Comparison of ENCODE assay signal across 21 cellular contexts in genomic region chr2:43593241-43593640, GRCh38. TPM values are rescaled to one million over a fixed set of nuclear protein-coding genes. Genes with fewer than 3 reads are reported as not detected.
DNase-seq lines count a peak whose midpoint lies in the region; ATAC-seq and TF ChIP-seq lines count a peak whose summit lies in the region.
"Had no signal": no experiment of that assay in that cellular context is flagged by ENCODE, and none has a peak within 500 bp of the region (broad histone marks: within the 10 kb centered on the region; RNA-seq: fewer than 3 reads in every experiment).

No MANE protein-coding gene starts in this region.

- ATAC-seq in GM21737 (IDR thresholded peaks at IDR 0.05; ENCODE audit: unreplicated experiment) = no peak
- ATAC-seq: gastroesophageal sphincter, PC-3 had no signal

- no peak overlapping the region for H2AFZ ChIP-seq in Loucy (ENCODE audit: low read length)

- H3K36me3 ChIP-seq in Loucy (ENCODE audit: insufficient read depth, low read length) (peaks cover 7% of the 10 kb centered on the region), adipocyte (ENCODE audit: control insufficient read depth, insufficient read depth, low read length, severe bottlenecking) (peaks cover 32% of the 10 kb centered on the region)

- no peaks in the 10 kb centered on the region for H3K27me3 ChIP-seq in Loucy (ENCODE audit: insufficient read depth, low read length, poor library complexity, severe bottlenecking)
- no peaks in the 10 kb centered on the region for H3K27me3 ChIP-seq in adipocyte (replicated peaks; ENCODE audit: control insufficient read depth, insufficient read depth, low read length)
- H3K27me3 ChIP-seq: esophagus muscularis mucosa, gastroesophageal sphincter had no signal

- H3K9ac ChIP-seq in Loucy (ENCODE audit: low read depth, low read length, poor library complexity, severe bottlenecking) (peak overlapping the region; percentile 2), adipocyte (ENCODE audit: low read length) (peak overlapping the region; percentile 29)

- POLR2A ChIA-PET in activated CD4-positive, alpha-beta memory T cell treated with anti-CD3 and anti-CD28 coated beads for 36 hours (lab: Charles Lee) = interaction anchor here (0.7 kb wide), 1 partner anchor 16 kb away, joined by 4 read pairs; no protein-coding TSS in a partner anchor
- POLR2A ChIA-PET in activated CD4-positive, alpha-beta memory T cell treated with anti-CD3 and anti-CD28 coated beads, Interleukin-2, amount 10 ng/mL, durations not matched to agents 7 days and 5 days (lab: Charles Lee) = no interaction called here

- intact Hi-C loops in activated CD4-positive, alpha-beta memory T cell treated with anti-CD3 and anti-CD28 coated beads for 36 hours (cut with micrococcal nuclease) = no loop called here

- no peaks in the 10 kb centered on the region for H3F3A ChIP-seq in Loucy (ENCODE audit: low read depth)

- peak overlapping the region; percentile 16 for H3K4me3 Mint-ChIP-seq in activated CD4-positive, alpha-beta memory T cell treated with anti-CD3 and anti-CD28 coated beads for 36 hours
- H3K4me3 Mint-ChIP-seq in activated CD4-positive, alpha-beta memory T cell treated with anti-CD3 and anti-CD28 coated beads, Interleukin-2, amount 10 ng/mL, durations not matched to agents 7 days and 5 days = no peak overlapping the region
- peak overlapping the region; percentile 39 for H3K4me3 Mint-ChIP-seq in osteocyte (ENCODE audit: unreplicated experiment)
- H3K4me3 Mint-ChIP-seq: T-helper 1 cell treated with Interleukin-12 subunit alpha and Interleukin-12 subunit beta and Interleukin-4 antibody, amounts not matched to agents 30 μg/mL and 1 μg/mL, for 36 hours had no signal

- DNase-seq in activated CD4-positive, alpha-beta memory T cell treated with anti-CD3 and anti-CD28 coated beads for 36 hours = no peak
- DNase-seq in activated CD4-positive, alpha-beta memory T cell treated with anti-CD3 and anti-CD28 coated beads, Interleukin-2, amount 10 ng/mL, durations not matched to agents 7 days and 5 days = no peak
- DNase-seq in adipocyte (ENCODE audit: low read depth) (no peak), osteocyte (ENCODE audit: extremely low spot score, unreplicated experiment) (no peak), NOMO-1 treated with DMSO at 0.1 percent for 48 hours (lab: John Stamatoyannopoulos, UW; ENCODE audit: unreplicated experiment) (no peak), GM19238 (ENCODE audit: insufficient read length, low spot score) (no peak)
- DNase-seq: activated CD4-positive, alpha-beta T cell treated with anti-CD3 and anti-CD28 coated beads, Interleukin-2, amount 50 U/mL, for 48 hours; central memory CD4-positive, alpha-beta T cell; effector CD8-positive, alpha-beta T cell; IMR-90; MM.1S; NCI-H1694; NCI-H774; PC-3; retina; SHP77 treated with DMSO at 0.1 percent for 48 hours had no signal

- no peaks in the 10 kb centered on the region for H3K9me3 Mint-ChIP-seq in activated CD4-positive, alpha-beta memory T cell treated with anti-CD3 and anti-CD28 coated beads for 36 hours
- no peaks in the 10 kb centered on the region for H3K9me3 Mint-ChIP-seq in activated CD4-positive, alpha-beta memory T cell treated with anti-CD3 and anti-CD28 coated beads, Interleukin-2, amount 10 ng/mL, durations not matched to agents 7 days and 5 days
- H3K9me3 Mint-ChIP-seq in osteocyte (ENCODE audit: unreplicated experiment) = no peaks in the 10 kb centered on the region
- H3K9me3 Mint-ChIP-seq: T-helper 1 cell treated with Interleukin-12 subunit alpha and Interleukin-12 subunit beta and Interleukin-4 antibody, amounts not matched to agents 30 μg/mL and 1 μg/mL, for 36 hours had no signal

- no peaks in the 10 kb centered on the region for H4K20me1 ChIP-seq in Loucy (ENCODE audit: insufficient read depth, low read length, poor library complexity, severe bottlenecking)

- CTCF ChIA-PET in activated CD4-positive, alpha-beta memory T cell treated with anti-CD3 and anti-CD28 coated beads for 36 hours (lab: Charles Lee) = interaction anchor here (3.8 kb wide), 1 partner anchor 16 kb away, joined by 19 read pairs; no protein-coding TSS in a partner anchor
- CTCF ChIA-PET in activated CD4-positive, alpha-beta memory T cell treated with anti-CD3 and anti-CD28 coated beads, Interleukin-2, amount 10 ng/mL, durations not matched to agents 7 days and 5 days (lab: Charles Lee) = interaction anchor here (0.8 to 2.0 kb wide), 3 partner anchors 16 to 109 kb away, joined by 3 to 4 read pairs (median 4); no protein-coding TSS in a partner anchor

- no peak for TF ChIP-seq CTCF in Loucy (conservative IDR thresholded peaks at IDR 0.05; ENCODE audit: low read length)
- TF ChIP-seq CTCF in osteocyte (IDR thresholded peaks at IDR 0.05) = no peak

- peaks cover 7% of the 10 kb centered on the region for H3K36me3 Mint-ChIP-seq in activated CD4-positive, alpha-beta memory T cell treated with anti-CD3 and anti-CD28 coated beads for 36 hours
- peaks cover 16% of the 10 kb centered on the region for H3K36me3 Mint-ChIP-seq in activated CD4-positive, alpha-beta memory T cell treated with anti-CD3 and anti-CD28 coated beads, Interleukin-2, amount 10 ng/mL, durations not matched to agents 7 days and 5 days (ENCODE audit: low read depth)
- peaks cover 9% of the 10 kb centered on the region for H3K36me3 Mint-ChIP-seq in osteocyte (ENCODE audit: unreplicated experiment)

- H3K9me3 ChIP-seq in Loucy (ENCODE audit: insufficient read depth, low read depth, low read length) = no peaks in the 10 kb centered on the region; the same call in 1 of the 2 replicates
- no peaks in the 10 kb centered on the region for H3K9me3 ChIP-seq in adipocyte (ENCODE audit: control insufficient read depth, low read length)
- H3K9me3 ChIP-seq: esophagus muscularis mucosa, gastroesophageal sphincter had no signal

- no peak overlapping the region for H3K27ac Mint-ChIP-seq in activated CD4-positive, alpha-beta memory T cell treated with anti-CD3 and anti-CD28 coated beads for 36 hours
- no peak overlapping the region for H3K27ac Mint-ChIP-seq in activated CD4-positive, alpha-beta memory T cell treated with anti-CD3 and anti-CD28 coated beads, Interleukin-2, amount 10 ng/mL, durations not matched to agents 7 days and 5 days
- H3K27ac Mint-ChIP-seq in osteocyte (ENCODE audit: unreplicated experiment) = peak overlapping the region; percentile 62
- H3K27ac Mint-ChIP-seq: T-helper 1 cell treated with Interleukin-12 subunit alpha and Interleukin-12 subunit beta and Interleukin-4 antibody, amounts not matched to agents 30 μg/mL and 1 μg/mL, for 36 hours had no signal

- H3K27me3 Mint-ChIP-seq in activated CD4-positive, alpha-beta memory T cell treated with anti-CD3 and anti-CD28 coated beads for 36 hours = no peaks in the 10 kb centered on the region
- no peaks in the 10 kb centered on the region for H3K27me3 Mint-ChIP-seq in activated CD4-positive, alpha-beta memory T cell treated with anti-CD3 and anti-CD28 coated beads, Interleukin-2, amount 10 ng/mL, durations not matched to agents 7 days and 5 days
- no peaks in the 10 kb centered on the region for H3K27me3 Mint-ChIP-seq in osteocyte (ENCODE audit: unreplicated experiment)

- H3K4me1 ChIP-seq in Loucy (ENCODE audit: insufficient read depth, low read length, poor library complexity, severe bottlenecking) (peaks cover 28% of the 10 kb centered on the region), adipocyte (ENCODE audit: control insufficient read depth, insufficient read depth, low read length) (peaks cover 28% of the 10 kb centered on the region)

- H3K4me3 ChIP-seq in Loucy (ENCODE audit: low read length, poor library complexity, severe bottlenecking) (no peak overlapping the region), adipocyte (ENCODE audit: low read length) (peak overlapping the region; percentile 15)
- H3K4me3 ChIP-seq: esophagus muscularis mucosa, gastroesophageal sphincter had no signal

- peak overlapping the region; percentile 36 for H3K4me2 ChIP-seq in Loucy (ENCODE audit: low read depth, low read length, poor library complexity, severe bottlenecking)

- peaks cover 28% of the 10 kb centered on the region for H3K4me1 Mint-ChIP-seq in activated CD4-positive, alpha-beta memory T cell treated with anti-CD3 and anti-CD28 coated beads for 36 hours (ENCODE audit: low read depth)
- peaks cover 33% of the 10 kb centered on the region for H3K4me1 Mint-ChIP-seq in activated CD4-positive, alpha-beta memory T cell treated with anti-CD3 and anti-CD28 coated beads, Interleukin-2, amount 10 ng/mL, durations not matched to agents 7 days and 5 days
- peaks cover 31% of the 10 kb centered on the region for H3K4me1 Mint-ChIP-seq in osteocyte (ENCODE audit: unreplicated experiment)

- peaks cover 19% of the 10 kb centered on the region for H3K79me2 ChIP-seq in Loucy (ENCODE audit: insufficient read depth, low read length)

- no peaks in the 10 kb centered on the region for H3K9me2 ChIP-seq in Loucy (replicated peaks; ENCODE audit: low read depth, low read length)

RNA-seq across cellular contexts. Expression of gene THADA, which starts 2.6 kb away (rescaled TPM):
- total RNA-seq in activated CD4-positive, alpha-beta memory T cell treated with anti-CD3 and anti-CD28 coated beads for 36 hours = 10 to 100 TPM; 39.0 to 46.6 TPM
- total RNA-seq in activated CD4-positive, alpha-beta memory T cell treated with anti-CD3 and anti-CD28 coated beads, Interleukin-2, amount 10 ng/mL, durations not matched to agents 7 days and 5 days = 10 to 100 TPM; 21.6 to 25.8 TPM
- 28.3 and 32.1 TPM in 2 replicates for total RNA-seq in osteocyte

RNA-seq across cellular contexts. Expression of gene PLEKHH2, which starts 43.8 kb away (rescaled TPM):
- total RNA-seq in activated CD4-positive, alpha-beta memory T cell treated with anti-CD3 and anti-CD28 coated beads for 36 hours = under 1 TPM; 0.73 to 0.81 TPM
- total RNA-seq in activated CD4-positive, alpha-beta memory T cell treated with anti-CD3 and anti-CD28 coated beads, Interleukin-2, amount 10 ng/mL, durations not matched to agents 7 days and 5 days = under 1 TPM; 0.35 to 0.48 TPM
- 17.4 and 19.6 TPM in 2 replicates for total RNA-seq in osteocyte

Comparison
In these comparisons a context has a peak if more than half of its experiments do, and no peak if none do; other contexts are left out.
1. RNA of gene PLEKHH2, which starts 43.8 kb away (total RNA-seq): 17.4 to 19.6 TPM in osteocyte; 0.73 to 0.81 TPM in activated CD4-positive, alpha-beta memory T cell treated with anti-CD3 and anti-CD28 coated beads for 36 hours and 0.35 to 0.48 TPM in activated CD4-positive, alpha-beta memory T cell treated with anti-CD3 and anti-CD28 coated beads, Interleukin-2, amount 10 ng/mL, durations not matched to agents 7 days and 5 days; every median in the first group is over 10 times any median in the second.